In the genomic region with DNA sequence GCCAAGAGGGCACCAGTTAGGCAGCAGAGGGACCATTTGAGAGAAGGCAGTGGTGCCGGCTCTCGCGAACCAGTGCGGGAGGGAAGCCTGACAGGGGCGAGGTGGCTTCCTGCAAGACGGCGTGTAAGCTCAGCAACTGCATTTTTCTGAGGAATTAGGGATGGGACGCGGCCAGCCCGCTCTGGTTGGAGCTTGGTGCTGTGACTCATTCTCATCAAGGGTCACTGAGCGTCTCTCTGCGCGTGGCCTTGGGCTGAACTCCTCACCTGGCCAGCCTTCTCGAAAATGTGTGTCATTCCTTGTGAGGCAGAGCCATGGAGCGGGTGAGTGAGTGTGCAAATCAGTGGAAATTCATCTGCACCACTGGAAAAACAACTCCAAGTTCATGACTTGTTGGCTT, we compare ENCODE assay signal across 1 cellular context.
TF ChIP-seq lines count a peak whose summit lies in the region.

No MANE protein-coding gene starts in this region.

TF ChIP-seq in H1, 55 proteins besides CTCF, POLR2A, EP300 and RAD21:
- TF ChIP-seq CBX5 (IDR thresholded peaks at IDR 0.05; ENCODE audit: low read depth, low read length) (no peak), SIX5 (IDR thresholded peaks at IDR 0.05; ENCODE audit: low read depth, low read length) (no peak), CREB1 (IDR thresholded peaks at IDR 0.05) (no peak), SIN3A (conservative IDR thresholded peaks at IDR 0.05 in 1 of 2, IDR thresholded peaks at IDR 0.05 in 1 of 2; ENCODE audit: low read depth in 1 of 2, low read length in 2 of 2) (no peak), TBP (IDR thresholded peaks at IDR 0.05; ENCODE audit: low read depth, low read length) (no peak), POLR2AphosphoS5 (IDR thresholded peaks at IDR 0.05; ENCODE audit: low read depth, low read length) (no peak), SAP30 (IDR thresholded peaks at IDR 0.05; ENCODE audit: insufficient read depth, insufficient replicate concordance, low read length) (no peak), POU5F1 (IDR thresholded peaks at IDR 0.05; ENCODE audit: low read depth, low read length) (no peak), SRF (IDR thresholded peaks at IDR 0.05; ENCODE audit: low read depth, low read length) (no peak)
